In the genomic region with DNA sequence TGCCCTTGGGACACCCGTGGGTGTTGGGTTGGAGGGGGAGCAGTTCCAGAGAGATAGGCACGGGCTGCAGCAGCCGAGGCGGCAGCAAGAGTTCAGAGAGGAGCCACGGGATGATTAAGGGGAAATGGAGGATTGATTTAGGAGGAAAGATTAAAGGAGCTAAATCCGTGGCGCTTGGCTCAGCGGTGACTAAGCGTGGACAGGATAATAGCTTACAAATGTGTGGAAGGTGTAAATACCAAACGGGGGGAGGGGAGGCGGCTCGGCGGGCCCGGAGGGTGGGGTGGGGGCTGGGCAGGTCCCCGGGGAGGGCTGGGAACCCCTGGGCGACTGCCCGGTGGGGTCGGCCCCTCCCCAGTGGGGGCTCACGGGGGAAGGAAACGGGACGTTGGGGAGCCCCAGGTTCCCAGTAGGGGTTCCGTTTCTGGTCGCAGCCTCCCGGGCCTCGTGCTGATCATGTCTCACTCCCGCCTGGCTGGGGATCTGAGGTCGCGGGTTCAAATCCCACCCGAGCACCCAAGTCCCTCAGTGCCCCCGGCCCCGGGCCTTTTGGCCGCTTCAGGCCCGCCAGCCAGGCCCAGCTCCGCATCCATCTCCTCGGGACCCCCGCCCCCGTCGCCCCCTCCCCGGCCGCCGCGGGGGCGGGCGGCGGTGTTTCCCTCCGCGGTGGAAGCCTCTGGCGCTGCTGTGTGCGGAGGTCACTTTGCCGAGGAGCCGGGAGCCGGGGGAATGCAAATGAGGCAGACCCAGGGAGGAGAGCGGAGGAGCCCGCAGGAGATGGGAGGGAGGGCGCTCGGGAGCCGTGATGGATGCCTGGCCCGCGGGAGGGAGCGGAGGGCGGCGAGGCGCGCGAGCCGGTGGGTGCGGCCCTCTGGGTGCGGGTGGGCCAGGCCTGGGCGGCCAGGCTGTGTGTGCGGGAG, we compare ENCODE assay signal across 9 cellular contexts. TPM values are rescaled to one million over a fixed set of nuclear protein-coding genes. Genes with fewer than 3 reads are reported as not detected.
DNase-seq lines count a peak whose midpoint lies in the region; ATAC-seq, FAIRE-seq and TF ChIP-seq lines count a peak whose summit lies in the region.
"Had no signal": no experiment of that assay in that cellular context is flagged by ENCODE, and none has a peak within 500 bp of the region (broad histone marks: within the 10 kb centered on the region; RNA-seq: fewer than 3 reads in every experiment).

No MANE protein-coding gene starts in this region.

- WGBS in GM12878 (ENCODE audit: insufficient coverage, insufficient replicate concordance, low lambda C conversion rate, missing lambda C conversion rate): 6% methylated on average over 32 of the region's 70 CpGs

- CTCF ChIA-PET in GM12878 (lab: Yijun Ruan, JAX) (interaction anchor here (1.2 to 10.8 kb wide), 2 partner anchors 18 to 26 kb away, joined by 3 to 224 read pairs; a partner anchor contains a TSS), OCI-LY7 (lab: Charles Lee; ENCODE audit: unreplicated experiment) (interaction anchor here (0.6 kb wide), 1 partner anchor 29 kb away, joined by 4 read pairs; no protein-coding TSS in a partner anchor)

- no peak overlapping the region for H3K4me2 ChIP-seq in GM12878 (ENCODE audit: control insufficient read depth, insufficient read depth)
- no peak overlapping the region for H3K4me2 ChIP-seq in OCI-LY7 (ENCODE audit: low read length)

- RAD21 ChIA-PET in GM12878 (lab: Charles Lee; ENCODE audit: unreplicated experiment): no interaction called here

- intact Hi-C loops in GM12878 (cut with micrococcal nuclease; ENCODE audit: unreplicated experiment) (no loop called here), OCI-LY7 (cut with micrococcal nuclease; ENCODE audit: unreplicated experiment) (no loop called here)

- TF ChIP-seq CTCF in 22Rv1 (IDR thresholded peaks at IDR 0.05) (peak; percentile 6; the same call in 1 of the 2 replicates), GM12878 (IDR thresholded peaks at IDR 0.05 in 2 of 3, conservative IDR thresholded peaks at IDR 0.05 in 1 of 3; ENCODE audit: control insufficient read depth in 2 of 3, extremely low read depth in 1 of 3, insufficient read depth in 1 of 3, low read depth in 3 of 3, low read length in 3 of 3) (no peak), kidney epithelial cell (IDR thresholded peaks at IDR 0.05; ENCODE audit: insufficient read depth, low read length, poor library complexity, severe bottlenecking) (no peak), OCI-LY7 (conservative IDR thresholded peaks at IDR 0.05; ENCODE audit: low read length) (no peak)

- H3K27me3 ChIP-seq in GM12878 (replicated peaks in 1 of 2; ENCODE audit: control insufficient read depth in 2 of 2, insufficient read depth in 2 of 2, low read length in 1 of 2): peaks cover 18% of the 10 kb centered on the region in 2 experiments
- H3K27me3 ChIP-seq in kidney epithelial cell (ENCODE audit: control insufficient read depth, insufficient read depth, low read length): peaks cover 31% of the 10 kb centered on the region

- H3K9me2 ChIP-seq in OCI-LY7 (ENCODE audit: insufficient read depth, low read length): no peaks in the 10 kb centered on the region

- SMC1A ChIA-PET in GM12878 (lab: Charles Lee; ENCODE audit: uncharacterized antibody, unreplicated experiment): interaction anchor here (0.9 kb wide), 1 partner anchor 8 kb away, joined by 3 read pairs; no protein-coding TSS in a partner anchor

- peak; percentile 89 for DNase-seq in HCEC 1CT
- DNase-seq in GM12878 (ENCODE audit: low read depth, low spot score): no peak
- peak; percentile 32 for DNase-seq in kidney epithelial cell (ENCODE audit: low read depth)
- no peak for DNase-seq in DMS79 (lab: John Stamatoyannopoulos, UW)
- DNase-seq in NCI-H2107 treated with DMSO at 0.1 percent for 48 hours (lab: John Stamatoyannopoulos, UW; ENCODE audit: unreplicated experiment): no peak
- no peak for DNase-seq in OCI-LY7 (ENCODE audit: low spot score)

- H3K36me3 ChIP-seq in GM12878 (ENCODE audit: control insufficient read depth in 2 of 2, insufficient read depth in 2 of 2, low read length in 1 of 2) (no peaks in the 10 kb centered on the region), kidney epithelial cell (ENCODE audit: control insufficient read depth, insufficient read depth, low read length) (no peaks in the 10 kb centered on the region), OCI-LY7 (ENCODE audit: insufficient read depth, low read length) (no peaks in the 10 kb centered on the region)

- no peak for TF ChIP-seq EP300 in GM12878 (IDR thresholded peaks at IDR 0.05; ENCODE audit: borderline replicate concordance in 1 of 2, control insufficient read depth in 1 of 2, low read depth in 2 of 2, low read length in 2 of 2)

- no peaks in the 10 kb centered on the region for H3K79me2 ChIP-seq in GM12878 (ENCODE audit: control insufficient read depth, insufficient read depth, low read length)
- no peaks in the 10 kb centered on the region for H3K79me2 ChIP-seq in OCI-LY7 (ENCODE audit: insufficient read depth, low read depth, low read length)

- TF ChIP-seq POLR2A in GM12878 (IDR thresholded peaks at IDR 0.05; ENCODE audit: low read depth, low read length): no peak

- no peaks in the 10 kb centered on the region for H4K20me1 ChIP-seq in GM12878 (ENCODE audit: control insufficient read depth, insufficient read depth)
- no peaks in the 10 kb centered on the region for H4K20me1 ChIP-seq in OCI-LY7 (ENCODE audit: insufficient read depth, low read length)

- no peak overlapping the region for H3K4me3 ChIP-seq in GM12878
- peak overlapping the region; percentile 2 for H3K4me3 ChIP-seq in kidney epithelial cell (ENCODE audit: low read depth, low read length)
- H3K4me3 ChIP-seq in OCI-LY7 (ENCODE audit: low read depth, low read length, poor library complexity, severe bottlenecking): no peak overlapping the region

- BruUV-seq in GM12878 (replicated peaks; lab: Mats Ljungman, UMichigan): no TSS peak
- no TSS peak for BruUV-seq in OCI-LY7 (replicated peaks; lab: Mats Ljungman, UMichigan)

- no peak for FAIRE-seq in GM12878 (lab: Jason Lieb, UNC)

- no peaks in the 10 kb centered on the region for H3K4me1 ChIP-seq in GM12878 (ENCODE audit: control insufficient read depth, insufficient read depth, low read length)
- H3K4me1 ChIP-seq in OCI-LY7 (ENCODE audit: insufficient read depth, low read length, poor library complexity, severe bottlenecking): no peaks in the 10 kb centered on the region

- no peak overlapping the region for H2AFZ ChIP-seq in GM12878 (ENCODE audit: control insufficient read depth, low read depth, low read length)
- no peak overlapping the region for H2AFZ ChIP-seq in OCI-LY7 (ENCODE audit: low read length)

- in situ Hi-C loops in GM12878 (cut with MboI): no loop called here

- no peak for TF ChIP-seq RAD21 in GM12878 (IDR thresholded peaks at IDR 0.05; ENCODE audit: insufficient read depth, low read depth, low read length)

- H3K27ac ChIP-seq in 22Rv1 (no peak overlapping the region), GM12878 (ENCODE audit: control insufficient read depth, insufficient read depth) (no peak overlapping the region), OCI-LY7 (ENCODE audit: low read depth, low read length, poor library complexity, severe bottlenecking) (no peak overlapping the region)

- ATAC-seq in GM12878: no peak
- no peak for ATAC-seq in HG03135 (IDR thresholded peaks at IDR 0.05; ENCODE audit: unreplicated experiment)

- no peak overlapping the region for H3K9ac ChIP-seq in GM12878 (ENCODE audit: control insufficient read depth, insufficient read depth, low read length)

- H3K9me3 ChIP-seq in GM12878 (replicated peaks; ENCODE audit: control insufficient read depth, insufficient read depth, low read length) (no peaks in the 10 kb centered on the region), OCI-LY7 (ENCODE audit: low read length) (no peaks in the 10 kb centered on the region)

- POLR2A ChIA-PET in GM12878 (lab: Charles Lee): no interaction called here
- POLR2A ChIA-PET in OCI-LY7 (lab: Charles Lee): interaction anchor here (1.0 kb wide), 1 partner anchor 23 kb away, joined by 3 read pairs; no protein-coding TSS in a partner anchor

RNA-seq across cellular contexts. Expression of a gene that starts 8.1 kb away (rescaled TPM):
- 0.22 and 0.25 TPM in 2 replicates for total RNA-seq in GM12878 (2013; cell fraction: nucleolus; rRNA removed)
- not detected in 2 replicates for total RNA-seq in GM12878 (2014; rRNA removed)
- not detected in 2 replicates for total RNA-seq in GM12878 (2014; rRNA removed; fragmentation: Illumina TruSeq; extraction: Trizol)
- not detected in 2 replicates for total RNA-seq in GM12878 (2021)
- not detected for polyA plus RNA-seq in GM12878 (2011; ENCODE audit: low read depth)
- polyA plus RNA-seq in GM12878 (2011; rRNA removed): not detected in 2 replicates
- polyA plus RNA-seq in GM12878 (2011; cell fraction: cytosol; rRNA removed): not detected in 2 replicates
- polyA plus RNA-seq in GM12878 (2011; cell fraction: nucleus; rRNA removed): 0.09 and 0.10 TPM in 2 replicates
- 0.06 and 0.08 TPM in 2 replicates for polyA plus RNA-seq in GM12878 (2012)
- polyA plus RNA-seq in GM12878 (2014; fragmentation: Illumina TruSeq; extraction: Trizol): 0.01 TPM in 1 of 2 replicates, not detected in the other
- not detected for polyA plus RNA-seq in GM12878 (2014; fragmentation: Nextera tagmentation; extraction: Ambion mirVana)
- polyA plus RNA-seq in GM12878 (2014; rRNA removed): not detected in 2 replicates
- polyA plus RNA-seq in GM12878 (2016; fragmentation: Nextera tagmentation; extraction: Ambion mirVana): not detected
- polyA minus RNA-seq in GM12878 (2011; rRNA and poly(A)+ RNA removed): not detected in 2 replicates
- not detected in 2 replicates for polyA minus RNA-seq in GM12878 (2011; cell fraction: cytosol; rRNA and poly(A)+ RNA removed)
- polyA minus RNA-seq in GM12878 (2011; cell fraction: nucleus; rRNA and poly(A)+ RNA removed): 0.10 TPM in 1 of 2 replicates, not detected in the other
- total RNA-seq in kidney epithelial cell: not detected in 2 replicates
- 0.39 and 0.73 TPM in 2 replicates for total RNA-seq in OCI-LY7 (2014; rRNA removed; shearing (Covaris generic))
- total RNA-seq in OCI-LY7 (2022): 0.74 and 0.96 TPM in 2 replicates
- total RNA-seq: lung microvascular endothelial cell had no signal

RNA-seq across cellular contexts. Expression of a gene that starts 21.2 kb away (rescaled TPM):
- total RNA-seq in GM12878 (2013; cell fraction: nucleolus; rRNA removed): 10.3 and 11.3 TPM in 2 replicates
- total RNA-seq in GM12878 (2014; rRNA removed) (12.5 and 15.2 TPM in 2 replicates), GM12878 (2014; rRNA removed; fragmentation: Illumina TruSeq; extraction: Trizol) (1.2 and 2.0 TPM in 2 replicates), GM12878 (2021) (11.6 and 12.2 TPM in 2 replicates), kidney epithelial cell (285 and 333 TPM in 2 replicates), OCI-LY7 (2022) (30.5 and 33.0 TPM in 2 replicates)
- 1.8 TPM for polyA plus RNA-seq in GM12878 (2011; ENCODE audit: low read depth)
- polyA plus RNA-seq in GM12878 (2011; rRNA removed) (0.89 and 2.2 TPM in 2 replicates), GM12878 (2014; fragmentation: Illumina TruSeq; extraction: Trizol) (0.16 and 0.75 TPM in 2 replicates), GM12878 (2014; fragmentation: Nextera tagmentation; extraction: Ambion mirVana) (under 1 TPM in 1 of 2 experiments, not detected in 1; 0.09 TPM), GM12878 (2014; rRNA removed) (8.3 and 11.5 TPM in 2 replicates), GM12878 (2016; fragmentation: Nextera tagmentation; extraction: Ambion mirVana) (10 to 100 TPM; 14.2 to 17.4 TPM)
- polyA plus RNA-seq in GM12878 (2011; cell fraction: cytosol; rRNA removed): 4.3 and 7.3 TPM in 2 replicates
- 7.0 and 8.1 TPM in 2 replicates for polyA plus RNA-seq in GM12878 (2011; cell fraction: nucleus; rRNA removed)
- 8.3 and 8.9 TPM in 2 replicates for polyA plus RNA-seq in GM12878 (2012)
- polyA minus RNA-seq in GM12878 (2011; rRNA and poly(A)+ RNA removed): 1.3 and 5.0 TPM in 2 replicates
- 4.2 and 4.3 TPM in 2 replicates for polyA minus RNA-seq in GM12878 (2011; cell fraction: cytosol; rRNA and poly(A)+ RNA removed)
- 4.6 and 7.0 TPM in 2 replicates for polyA minus RNA-seq in GM12878 (2011; cell fraction: nucleus; rRNA and poly(A)+ RNA removed)
- 14.5 and 24.1 TPM in 2 replicates for total RNA-seq in OCI-LY7 (2014; rRNA removed; shearing (Covaris generic))

RNA-seq across cellular contexts. Expression of a gene that starts 21.5 kb away (rescaled TPM):
- total RNA-seq in GM12878 (2013; cell fraction: nucleolus; rRNA removed): 0.69 and 1.1 TPM in 2 replicates
- total RNA-seq in GM12878 (2014; rRNA removed): 0.49 and 0.73 TPM in 2 replicates
- total RNA-seq in GM12878 (2014; rRNA removed; fragmentation: Illumina TruSeq; extraction: Trizol): 0.23 and 0.27 TPM in 2 replicates
- 1.1 and 1.2 TPM in 2 replicates for total RNA-seq in GM12878 (2021)
- polyA plus RNA-seq in GM12878 (2011; ENCODE audit: low read depth): 0.10 TPM
- polyA plus RNA-seq in GM12878 (2011; rRNA removed): 0.23 and 0.56 TPM in 2 replicates
- 0.90 and 1.5 TPM in 2 replicates for polyA plus RNA-seq in GM12878 (2011; cell fraction: cytosol; rRNA removed)
- polyA plus RNA-seq in GM12878 (2011; cell fraction: nucleus; rRNA removed): 10.8 and 15.0 TPM in 2 replicates
- 0.65 and 0.67 TPM in 2 replicates for polyA plus RNA-seq in GM12878 (2012)
- polyA plus RNA-seq in GM12878 (2014; fragmentation: Illumina TruSeq; extraction: Trizol): 0.16 TPM in 1 of 2 replicates, not detected in the other
- not detected for polyA plus RNA-seq in GM12878 (2014; fragmentation: Nextera tagmentation; extraction: Ambion mirVana)
- 1.2 TPM in 2 replicates for polyA plus RNA-seq in GM12878 (2014; rRNA removed)
- under 1 TPM; 0.46 to 0.92 TPM for polyA plus RNA-seq in GM12878 (2016; fragmentation: Nextera tagmentation; extraction: Ambion mirVana)
- 0.22 and 0.46 TPM in 2 replicates for polyA minus RNA-seq in GM12878 (2011; rRNA and poly(A)+ RNA removed)
- not detected in 2 replicates for polyA minus RNA-seq in GM12878 (2011; cell fraction: cytosol; rRNA and poly(A)+ RNA removed)
- 0.48 and 0.86 TPM in 2 replicates for polyA minus RNA-seq in GM12878 (2011; cell fraction: nucleus; rRNA and poly(A)+ RNA removed)
- total RNA-seq in kidney epithelial cell: 7.1 and 7.6 TPM in 2 replicates
- 1.4 and 2.5 TPM in 2 replicates for total RNA-seq in OCI-LY7 (2014; rRNA removed; shearing (Covaris generic))
- total RNA-seq in OCI-LY7 (2022): 6.1 and 6.6 TPM in 2 replicates
- total RNA-seq: lung microvascular endothelial cell had no signal

RNA-seq across cellular contexts. Expression of a gene that starts 23.7 kb away (rescaled TPM):
- 20.1 and 20.9 TPM in 2 replicates for total RNA-seq in GM12878 (2013; cell fraction: nucleolus; rRNA removed)
- total RNA-seq in GM12878 (2014; rRNA removed) (44.6 and 45.9 TPM in 2 replicates), GM12878 (2014; rRNA removed; fragmentation: Illumina TruSeq; extraction: Trizol) (23.4 and 24.4 TPM in 2 replicates), GM12878 (2021) (37.6 and 45.3 TPM in 2 replicates), kidney epithelial cell (34.1 and 45.0 TPM in 2 replicates), OCI-LY7 (2022) (42.9 and 46.4 TPM in 2 replicates)
- 51.7 TPM for polyA plus RNA-seq in GM12878 (2011; ENCODE audit: low read depth)
- polyA plus RNA-seq in GM12878 (2011; rRNA removed) (31.1 and 53.6 TPM in 2 replicates), GM12878 (2014; fragmentation: Illumina TruSeq; extraction: Trizol) (35.6 and 38.9 TPM in 2 replicates), GM12878 (2014; fragmentation: Nextera tagmentation; extraction: Ambion mirVana) (10 to 100 TPM in 1 of 2 experiments, 1 to 10 TPM in 1; 1.9 to 10.2 TPM), GM12878 (2014; rRNA removed) (49.9 and 54.5 TPM in 2 replicates), GM12878 (2016; fragmentation: Nextera tagmentation; extraction: Ambion mirVana) (10 to 100 TPM; 66.8 to 83.2 TPM)
- polyA plus RNA-seq in GM12878 (2011; cell fraction: cytosol; rRNA removed): 80.7 and 80.9 TPM in 2 replicates
- 106 and 110 TPM in 2 replicates for polyA plus RNA-seq in GM12878 (2011; cell fraction: nucleus; rRNA removed)
- polyA plus RNA-seq in GM12878 (2012): 47.7 and 54.4 TPM in 2 replicates
- polyA minus RNA-seq in GM12878 (2011; rRNA and poly(A)+ RNA removed): 53.2 and 62.3 TPM in 2 replicates
- 16.4 and 26.6 TPM in 2 replicates for polyA minus RNA-seq in GM12878 (2011; cell fraction: cytosol; rRNA and poly(A)+ RNA removed)
- 18.9 and 24.5 TPM in 2 replicates for polyA minus RNA-seq in GM12878 (2011; cell fraction: nucleus; rRNA and poly(A)+ RNA removed)
- total RNA-seq in OCI-LY7 (2014; rRNA removed; shearing (Covaris generic)): 22.3 and 28.4 TPM in 2 replicates

RNA-seq across cellular contexts. Expression of a gene that starts 49.0 kb away (rescaled TPM):
- not detected in 2 replicates for total RNA-seq in GM12878 (2013; cell fraction: nucleolus; rRNA removed)
- total RNA-seq in GM12878 (2014; rRNA removed) (not detected in 2 replicates), GM12878 (2014; rRNA removed; fragmentation: Illumina TruSeq; extraction: Trizol) (not detected in 2 replicates), GM12878 (2021) (0.48 and 0.77 TPM in 2 replicates), kidney epithelial cell (39.8 and 41.0 TPM in 2 replicates), OCI-LY7 (2022) (0.18 TPM in 1 of 2 replicates, not detected in the other)
- not detected for polyA plus RNA-seq in GM12878 (2011; ENCODE audit: low read depth)
- polyA plus RNA-seq in GM12878 (2011; rRNA removed) (not detected in 2 replicates), GM12878 (2014; fragmentation: Illumina TruSeq; extraction: Trizol) (not detected in 2 replicates), GM12878 (2014; fragmentation: Nextera tagmentation; extraction: Ambion mirVana) (not detected), GM12878 (2014; rRNA removed) (not detected in 2 replicates), GM12878 (2016; fragmentation: Nextera tagmentation; extraction: Ambion mirVana) (under 1 TPM in 1 of 2 experiments, not detected in 1; 0.14 TPM)
- polyA plus RNA-seq in GM12878 (2011; cell fraction: cytosol; rRNA removed): not detected in 2 replicates
- 0.07 and 0.10 TPM in 2 replicates for polyA plus RNA-seq in GM12878 (2011; cell fraction: nucleus; rRNA removed)
- 0.20 TPM in 1 of 2 replicates, not detected in the other for polyA plus RNA-seq in GM12878 (2012)
- 0.07 TPM in 1 of 2 replicates, not detected in the other for polyA minus RNA-seq in GM12878 (2011; rRNA and poly(A)+ RNA removed)
- polyA minus RNA-seq in GM12878 (2011; cell fraction: cytosol; rRNA and poly(A)+ RNA removed): 0.94 and 1.3 TPM in 2 replicates
- polyA minus RNA-seq in GM12878 (2011; cell fraction: nucleus; rRNA and poly(A)+ RNA removed): 0.29 TPM in 1 of 2 replicates, not detected in the other
- 0.25 TPM in 1 of 2 replicates, not detected in the other for total RNA-seq in OCI-LY7 (2014; rRNA removed; shearing (Covaris generic))

Comparison
In these comparisons a context has a peak if more than half of its experiments do, and no peak if none do; other contexts are left out.
1. DNase-seq: peak in HCEC 1CT (single experiment) and kidney epithelial cell (single experiment); none in GM12878 (single experiment), DMS79 (single experiment), NCI-H2107 treated with DMSO at 0.1 percent for 48 hours (single experiment) and OCI-LY7 (single experiment).